ENCODE assay signal across 16 cellular contexts in genomic region chr5:164809831-164810230, GRCh38.
DNase-seq lines count a peak whose midpoint lies in the region; ATAC-seq and TF ChIP-seq lines count a peak whose summit lies in the region.
"Had no signal": no experiment of that assay in that cellular context is flagged by ENCODE, and none has a peak within 500 bp of the region (broad histone marks: within the 10 kb centered on the region; RNA-seq: fewer than 3 reads in every experiment).

No MANE protein-coding gene starts in this region.

- no TSS peak for BruUV-seq in A673 (replicated peaks; lab: Mats Ljungman, UMichigan)

- no peak overlapping the region for H3K4me3 ChIP-seq in A673 (ENCODE audit: low read depth, low read length, poor library complexity, severe bottlenecking)
- H3K4me3 ChIP-seq: K562, spleen had no signal

- ATAC-seq in GM19468 (IDR thresholded peaks at IDR 0.05; ENCODE audit: extremely low read depth, unreplicated experiment) (peak; percentile 85), HG02938 (IDR thresholded peaks at IDR 0.05; ENCODE audit: unreplicated experiment) (peak; percentile 82), GM18520 (IDR thresholded peaks at IDR 0.05; ENCODE audit: unreplicated experiment) (no peak), HG02870 (IDR thresholded peaks at IDR 0.05; ENCODE audit: unreplicated experiment) (no peak)
- ATAC-seq: K562, natural killer cell had no signal

- intact Hi-C loops in A673 (cut with micrococcal nuclease; ENCODE audit: unreplicated experiment), result no loop called here

- H3K4me1 ChIP-seq in A673 (ENCODE audit: insufficient read depth, low read length, poor library complexity, severe bottlenecking), result no peaks in the 10 kb centered on the region
- H3K4me1 ChIP-seq: spleen had no signal

- H3K27ac ChIP-seq in A673 (ENCODE audit: low read depth, low read length, poor library complexity, severe bottlenecking), result no peak overlapping the region
- H3K27ac ChIP-seq: RWPE1, spleen had no signal

- TF ChIP-seq CTCF in GM13976 (IDR thresholded peaks at IDR 0.05; ENCODE audit: borderline replicate concordance, control extremely low read depth, extremely low read depth, insufficient read depth, missing control alignments) (no peak), A673 (conservative IDR thresholded peaks at IDR 0.05; ENCODE audit: low read depth, low read length) (no peak)

- no peaks in the 10 kb centered on the region for H3K27me3 ChIP-seq in A673 (replicated peaks; ENCODE audit: insufficient read depth, low read depth, low read length, poor library complexity)
- H3K27me3 ChIP-seq: spleen had no signal

- DNase-seq in GM13976 (ENCODE audit: low spot score) (peak; percentile 34), NCI-H69 (lab: John Stamatoyannopoulos, UW) (peak; percentile 45), A673 (ENCODE audit: low spot score) (no peak), dermis blood vessel endothelial cell (no peak)
- DNase-seq: activated CD4-positive, CD25-positive, alpha-beta regulatory T cell treated with anti-CD3 and anti-CD28 coated beads, Interleukin-2, amount 50 U/mL, for 72 hours; activated gamma-delta T cell treated with Interleukin-2 at 50 U/mL for 16 hours; GOT3; kidney; natural killer cell; spleen had no signal

- H3K9me3 ChIP-seq in A673 (ENCODE audit: low read depth, low read length, poor library complexity, severe bottlenecking), result no peaks in the 10 kb centered on the region
- H3K9me3 ChIP-seq: spleen had no signal

- no peaks in the 10 kb centered on the region for H3K36me3 ChIP-seq in A673 (ENCODE audit: insufficient read depth, low read length, poor library complexity, severe bottlenecking)
- H3K36me3 ChIP-seq: spleen had no signal

- in situ Hi-C loops in GM13976 (cut with MboI; ENCODE audit: low sequenced_read_pairs, unreplicated experiment), result no loop called here

- CTCF ChIA-PET in A673 (lab: Charles Lee), result no interaction called here

- POLR2A ChIA-PET in A673 (lab: Charles Lee; ENCODE audit: low non-redundant PET), result no interaction called here

Comparison
In these comparisons a context has a peak if more than half of its experiments do, and no peak if none do; other contexts are left out.
1. DNase-seq: peak in GM13976 (single experiment) and NCI-H69 (single experiment); none in A673 (single experiment) and dermis blood vessel endothelial cell (single experiment).
2. ATAC-seq: peak in GM19468 (single experiment) and HG02938 (single experiment); none in GM18520 (single experiment) and HG02870 (single experiment).